ENCODE assay signal across 4 cellular contexts in the genomic region with DNA sequence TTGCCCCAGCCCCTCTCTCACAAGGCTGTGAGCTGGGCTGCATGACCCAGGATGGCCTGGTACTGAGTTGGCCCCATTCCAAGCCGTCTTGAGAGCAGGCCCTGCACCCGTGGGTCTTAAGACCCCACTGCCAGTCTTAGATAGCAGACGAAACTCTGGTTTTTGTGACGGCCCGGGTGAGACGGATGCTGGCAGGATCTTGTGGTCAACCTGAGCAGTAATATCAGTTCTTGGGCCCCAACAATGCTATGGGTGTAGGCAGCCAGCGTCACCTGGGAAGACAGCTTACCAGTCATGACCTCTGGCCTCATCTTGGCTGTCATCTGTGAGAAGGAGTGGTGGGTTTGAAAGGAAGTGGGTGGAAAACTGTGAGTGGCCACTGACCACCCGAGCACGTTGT.
"Had no signal": no experiment of that assay in that cellular context is flagged by ENCODE, and none has a peak within 500 bp of the region (broad histone marks: within the 10 kb centered on the region; RNA-seq: fewer than 3 reads in every experiment).

No MANE protein-coding gene starts in this region.

- H3K4me1 Mint-ChIP-seq: GM23338, H9 had no signal

- H3K4me3 ChIP-seq: GM23338 had no signal

- H3K4me3 Mint-ChIP-seq: GM23338, H9 had no signal

- DNase-seq: H9, HCEC 1CT, IMR-90 had no signal

- H3K4me2 ChIP-seq: GM23338 had no signal

- ATAC-seq: GM23338 had no signal

- H2AFZ ChIP-seq: GM23338 had no signal

- H3K27ac Mint-ChIP-seq: GM23338, H9 had no signal
